Comparison of ENCODE assay signal across 14 cellular contexts in the genomic region with DNA sequence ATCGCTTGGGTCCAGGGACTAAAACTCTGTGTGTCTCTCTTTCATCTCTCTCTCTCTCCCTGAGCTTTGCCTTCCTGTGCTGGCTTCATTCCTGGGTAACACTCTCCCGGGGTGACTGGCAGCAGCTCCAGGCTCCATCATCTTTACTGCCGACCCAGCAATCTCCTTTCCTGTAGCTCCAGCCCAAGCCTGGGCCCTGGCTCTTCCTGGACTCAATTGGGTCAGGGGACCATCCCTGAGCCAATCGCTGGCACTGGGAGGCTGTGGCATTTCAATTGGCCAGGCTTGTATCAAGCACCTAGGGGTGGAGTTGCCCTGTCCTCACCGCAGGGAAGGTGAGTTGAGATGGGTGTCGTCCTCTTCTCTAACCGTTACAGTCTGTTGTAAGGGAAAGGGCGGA. TPM values are rescaled to one million over a fixed set of nuclear protein-coding genes. Genes with fewer than 3 reads are reported as not detected.
DNase-seq lines count a peak whose midpoint lies in the region; ATAC-seq and TF ChIP-seq lines count a peak whose summit lies in the region.
"Had no signal": no experiment of that assay in that cellular context is flagged by ENCODE, and none has a peak within 500 bp of the region (broad histone marks: within the 10 kb centered on the region; RNA-seq: fewer than 3 reads in every experiment).

No MANE protein-coding gene starts in this region.

- H3K9me3 ChIP-seq in Caco-2 = no peaks in the 10 kb centered on the region
- H3K9me3 ChIP-seq: ascending aorta, heart left ventricle, psoas muscle, SK-N-SH had no signal

- H3K27me3 Mint-ChIP-seq in Caco-2 (ENCODE audit: insufficient read depth, unreplicated experiment) = no peaks in the 10 kb centered on the region
- peaks cover 4% of the 10 kb centered on the region for H3K27me3 Mint-ChIP-seq in nephron progenitor cell (ENCODE audit: low read depth, poor library complexity)

- H3K36me3 Mint-ChIP-seq in Caco-2 (ENCODE audit: insufficient read depth, unreplicated experiment) (no peaks in the 10 kb centered on the region), nephron progenitor cell (ENCODE audit: low read depth) (no peaks in the 10 kb centered on the region)
- H3K36me3 Mint-ChIP-seq: memory B cell; stimulated activated memory B cell treated with anti-CD40 and anti-IgM and Interleukin-4, amounts not matched to agents 10 μg/mL and 1 μg/mL and 100 μg/mL, for 72 hours had no signal

- intact Hi-C loops in Caco-2 (cut with micrococcal nuclease; ENCODE audit: unreplicated experiment) = no loop called here

- H3K4me3 Mint-ChIP-seq in Caco-2 (ENCODE audit: unreplicated experiment) (peak overlapping the region; percentile 64), nephron progenitor cell (peak overlapping the region; percentile 13)
- H3K4me3 Mint-ChIP-seq: memory B cell had no signal

- H3K27ac ChIP-seq in RWPE1 = peak overlapping the region; percentile 49
- H3K27ac ChIP-seq: ascending aorta, heart left ventricle, psoas muscle had no signal

- no peaks in the 10 kb centered on the region for H3K9me3 Mint-ChIP-seq in Caco-2 (ENCODE audit: unreplicated experiment)
- no peaks in the 10 kb centered on the region for H3K9me3 Mint-ChIP-seq in nephron progenitor cell
- H3K9me3 Mint-ChIP-seq: memory B cell; stimulated activated memory B cell treated with anti-CD40 and anti-IgM and Interleukin-4, amounts not matched to agents 10 μg/mL and 1 μg/mL and 100 μg/mL, for 72 hours had no signal

- DNase-seq in Caco-2 = no peak
- DNase-seq in RWPE1 (ENCODE audit: low spot score) = no peak
- no peak for DNase-seq in epithelial cell of proximal tubule (ENCODE audit: low read depth)
- no peak for DNase-seq in nephron progenitor cell
- no peak for DNase-seq in SHP77 (lab: John Stamatoyannopoulos, UW)
- DNase-seq: SK-N-SH had no signal

- no peak overlapping the region for H3K27ac Mint-ChIP-seq in Caco-2 (ENCODE audit: unreplicated experiment)
- peak overlapping the region; percentile 91 for H3K27ac Mint-ChIP-seq in nephron progenitor cell
- H3K27ac Mint-ChIP-seq: memory B cell; stimulated activated memory B cell treated with anti-CD40 and anti-IgM and Interleukin-4, amounts not matched to agents 10 μg/mL and 1 μg/mL and 100 μg/mL, for 72 hours had no signal

- H3K27me3 ChIP-seq in Caco-2 (replicated peaks; ENCODE audit: control insufficient read depth, insufficient read depth, low read length) = no peaks in the 10 kb centered on the region
- H3K27me3 ChIP-seq: ascending aorta had no signal

- H3K4me1 Mint-ChIP-seq in Caco-2 (ENCODE audit: low read depth, unreplicated experiment) (peaks cover 16% of the 10 kb centered on the region), nephron progenitor cell (peaks cover 85% of the 10 kb centered on the region)
- H3K4me1 Mint-ChIP-seq: memory B cell; stimulated activated memory B cell treated with anti-CD40 and anti-IgM and Interleukin-4, amounts not matched to agents 10 μg/mL and 1 μg/mL and 100 μg/mL, for 72 hours had no signal

- POLR2A ChIA-PET in Caco-2 (lab: Charles Lee) = no interaction called here
- POLR2A ChIA-PET in RWPE1 (lab: Yijun Ruan, JAX; ENCODE audit: low non-redundant PET) = no interaction called here

- TF ChIP-seq CTCF in Caco-2 (IDR thresholded peaks at IDR 0.05; ENCODE audit: insufficient read depth in 1 of 2, low read depth in 1 of 2, low read length in 1 of 2, severe bottlenecking in 1 of 2, unreplicated experiment in 1 of 2) (no peak), RWPE1 (conservative IDR thresholded peaks at IDR 0.05; ENCODE audit: low read depth) (no peak), epithelial cell of proximal tubule (conservative IDR thresholded peaks at IDR 0.05; ENCODE audit: low read depth, low read length) (no peak), nephron progenitor cell (IDR thresholded peaks at IDR 0.05) (no peak)

- no TSS peak for BruUV-seq in Caco-2 (replicated peaks; lab: Mats Ljungman, UMichigan)

- ATAC-seq in HG02610 (IDR thresholded peaks at IDR 0.05; ENCODE audit: unreplicated experiment) = no peak
- ATAC-seq in GM19452 (IDR thresholded peaks at IDR 0.05; ENCODE audit: unreplicated experiment) = no peak
- ATAC-seq in GM19397 (IDR thresholded peaks at IDR 0.05; ENCODE audit: unreplicated experiment) = no peak

- no peaks in the 10 kb centered on the region for H3K36me3 ChIP-seq in Caco-2 (ENCODE audit: control insufficient read depth, insufficient read depth, low read length)
- H3K36me3 ChIP-seq: ascending aorta, heart left ventricle had no signal

- H3K4me3 ChIP-seq in Caco-2 (ENCODE audit: low read depth, low read length) = no peak overlapping the region
- H3K4me3 ChIP-seq in epithelial cell of proximal tubule (ENCODE audit: low read depth, low read length) = peak overlapping the region; percentile 49
- H3K4me3 ChIP-seq: psoas muscle had no signal

- H3K4me1 ChIP-seq in Caco-2 = peaks cover 31% of the 10 kb centered on the region
- H3K4me1 ChIP-seq: ascending aorta, psoas muscle had no signal

- CTCF ChIA-PET in Caco-2 (lab: Charles Lee) (interaction anchor here (0.6 kb wide), 1 partner anchor 501 kb away, joined by 5 read pairs; no protein-coding TSS in a partner anchor), RWPE1 (lab: Yijun Ruan, JAX) (interaction anchor here (1.4 kb wide), 1 partner anchor 68 kb away, joined by 4 read pairs; a partner anchor contains a TSS)

RNA-seq across cellular contexts. Expression of a gene that starts 31.9 kb away (rescaled TPM):
- total RNA-seq in Caco-2 (2022) = not detected in 2 replicates
- not detected in 2 replicates for total RNA-seq in epithelial cell of proximal tubule
- total RNA-seq: ascending aorta, heart left ventricle had no signal
